In the genomic region with DNA sequence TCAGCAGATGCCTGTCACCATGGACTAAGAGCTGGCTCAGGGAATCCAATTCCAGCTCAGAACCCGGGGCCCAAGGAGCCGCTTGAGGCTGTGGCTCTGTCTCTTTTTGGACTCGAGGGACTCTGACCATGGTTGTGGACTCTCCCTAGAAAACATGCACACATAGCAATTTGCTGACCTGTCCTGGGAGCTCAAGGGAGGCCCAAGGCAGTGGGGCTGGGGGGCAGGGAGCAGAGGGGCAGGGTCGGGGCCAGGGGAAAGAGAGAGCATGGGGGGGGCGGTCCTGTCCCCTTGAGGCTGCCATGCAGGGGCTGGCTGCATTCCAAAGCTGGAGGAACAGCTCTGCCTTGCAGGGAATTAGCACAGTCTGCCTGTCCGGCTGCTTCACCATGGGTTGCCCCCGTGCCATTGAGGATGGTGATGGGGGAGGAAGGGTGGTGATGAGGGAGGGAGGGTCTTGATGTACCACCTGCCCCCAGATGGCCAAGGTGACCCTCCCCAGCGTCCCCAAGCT, we compare ENCODE assay signal across 18 cellular contexts.
A peak's percentile ranks its signal among the peaks of the same experiment; 100 is the strongest.
DNase-seq lines count a peak whose midpoint lies in the region; ATAC-seq and TF ChIP-seq lines count a peak whose summit lies in the region.
"Had no signal": no experiment of that assay in that cellular context is flagged by ENCODE, and none has a peak within 500 bp of the region (broad histone marks: within the 10 kb centered on the region; RNA-seq: fewer than 3 reads in every experiment).

No MANE protein-coding gene starts in this region.

- peaks cover 0 to 16% (median 0%) of the 10 kb centered on the region in 7 donors for H3K27me3 ChIP-seq in spleen (replicated peaks in 1 of 7)
- H3K27me3 ChIP-seq: brain microvascular endothelial cell had no signal

- no peak for TF ChIP-seq POLR2A in spleen (IDR thresholded peaks at IDR 0.05)

- no peak overlapping the region for H3K27ac ChIP-seq in spleen
- no peak overlapping the region for H3K27ac ChIP-seq in substantia nigra (ENCODE audit: low read depth, low read length, poor library complexity, severe bottlenecking)
- H3K27ac ChIP-seq: A549, brain microvascular endothelial cell, thoracic aorta had no signal

- no peaks in the 10 kb centered on the region for H3K36me3 Mint-ChIP-seq in activated CD4-positive, alpha-beta T cell treated with anti-CD3 and anti-CD28 coated beads, Interleukin-2, amount 10 ng/mL, durations not matched to agents 24 days and 14 days (ENCODE audit: low read depth)
- no peaks in the 10 kb centered on the region for H3K36me3 Mint-ChIP-seq in immature natural killer cell
- H3K36me3 Mint-ChIP-seq: activated naive CD4-positive, alpha-beta T cell treated with anti-CD3 and anti-CD28 coated beads, Interleukin-2, amount 50 U/mL, for 24 hours; CD8-positive, alpha-beta memory T cell had no signal

- no peak for ATAC-seq in left ventricle myocardium superior
- ATAC-seq: A549, GM12878, left colon had no signal

- no peak overlapping the region for H3K27ac Mint-ChIP-seq in activated CD4-positive, alpha-beta T cell treated with anti-CD3 and anti-CD28 coated beads, Interleukin-2, amount 10 ng/mL, durations not matched to agents 24 days and 14 days
- no peak overlapping the region for H3K27ac Mint-ChIP-seq in immature natural killer cell
- H3K27ac Mint-ChIP-seq: activated naive CD4-positive, alpha-beta T cell treated with anti-CD3 and anti-CD28 coated beads, Interleukin-2, amount 50 U/mL, for 24 hours; CD8-positive, alpha-beta memory T cell had no signal

- intact Hi-C loops in activated CD4-positive, alpha-beta T cell treated with anti-CD3 and anti-CD28 coated beads, Interleukin-2, amount 10 ng/mL, durations not matched to agents 24 days and 14 days (cut with micrococcal nuclease), result no loop called here
- intact Hi-C loops in left ventricle myocardium superior (cut with micrococcal nuclease) (loop anchor here (10.0 kb wide), 1 partner anchor 53 kb away; no protein-coding TSS in a partner anchor), spleen (cut with DNase I; ENCODE audit: low total_unique reads) (no loop called here)

- no peaks in the 10 kb centered on the region for H3K9me3 Mint-ChIP-seq in activated CD4-positive, alpha-beta T cell treated with anti-CD3 and anti-CD28 coated beads, Interleukin-2, amount 10 ng/mL, durations not matched to agents 24 days and 14 days
- no peaks in the 10 kb centered on the region for H3K9me3 Mint-ChIP-seq in immature natural killer cell
- H3K9me3 Mint-ChIP-seq: activated naive CD4-positive, alpha-beta T cell treated with anti-CD3 and anti-CD28 coated beads, Interleukin-2, amount 50 U/mL, for 24 hours; CD8-positive, alpha-beta memory T cell had no signal

- TF ChIP-seq CTCF in spleen (IDR thresholded peaks at IDR 0.05 in 8 of 11, conservative IDR thresholded peaks at IDR 0.05 in 3 of 11), result no peak

- H3K9me3 ChIP-seq in spleen, result peaks cover 2 to 14% (median 6%) of the 10 kb centered on the region in 8 donors
- H3K9me3 ChIP-seq: thoracic aorta had no signal

- no peak overlapping the region for H3K4me3 ChIP-seq in spleen
- H3K4me3 ChIP-seq: A549, GM12878, HAP-1, thoracic aorta had no signal

- H3K27me3 Mint-ChIP-seq in activated CD4-positive, alpha-beta T cell treated with anti-CD3 and anti-CD28 coated beads, Interleukin-2, amount 10 ng/mL, durations not matched to agents 24 days and 14 days, result no peaks in the 10 kb centered on the region
- H3K27me3 Mint-ChIP-seq in immature natural killer cell (ENCODE audit: low read depth in 3 of 3), result peaks cover 0 to 8% (median 6%) of the 10 kb centered on the region in 3 donors
- H3K27me3 Mint-ChIP-seq: activated naive CD4-positive, alpha-beta T cell treated with anti-CD3 and anti-CD28 coated beads, Interleukin-2, amount 50 U/mL, for 24 hours had no signal

- H3K36me3 ChIP-seq in spleen, result no peaks in the 10 kb centered on the region
- H3K36me3 ChIP-seq: brain microvascular endothelial cell, HAP-1, thoracic aorta had no signal

- H3K4me1 ChIP-seq in spleen, result peaks cover 0 to 3% (median 2%) of the 10 kb centered on the region in 6 donors
- H3K4me1 ChIP-seq: A549, HAP-1 had no signal

- H3K4me1 Mint-ChIP-seq in activated CD4-positive, alpha-beta T cell treated with anti-CD3 and anti-CD28 coated beads, Interleukin-2, amount 10 ng/mL, durations not matched to agents 24 days and 14 days, result peaks cover 3% of the 10 kb centered on the region
- H3K4me1 Mint-ChIP-seq in immature natural killer cell, result peaks cover 17 to 20% of the 10 kb centered on the region in 2 donors

- no peak overlapping the region for H3K4me3 Mint-ChIP-seq in activated CD4-positive, alpha-beta T cell treated with anti-CD3 and anti-CD28 coated beads, Interleukin-2, amount 10 ng/mL, durations not matched to agents 24 days and 14 days
- H3K4me3 Mint-ChIP-seq in immature natural killer cell, result no peak overlapping the region
- H3K4me3 Mint-ChIP-seq: activated naive CD4-positive, alpha-beta T cell treated with anti-CD3 and anti-CD28 coated beads, Interleukin-2, amount 50 U/mL, for 24 hours had no signal

- DNase-seq in activated CD4-positive, alpha-beta T cell treated with anti-CD3 and anti-CD28 coated beads, Interleukin-2, amount 10 ng/mL, durations not matched to agents 24 days and 14 days, result peak; percentile 57
- DNase-seq in activated CD4-positive, alpha-beta T cell treated with anti-CD3 and anti-CD28 coated beads, Interleukin-2, amount 50 U/mL, for 4 hours, result no peak
- DNase-seq in GM19240 (ENCODE audit: insufficient read length, low spot score), result peak; percentile 6
- peak; percentile 23 for DNase-seq in left ventricle myocardium superior
- peak; percentile 84 for DNase-seq in spleen
- DNase-seq in NCI-H2227 (lab: John Stamatoyannopoulos, UW; ENCODE audit: unreplicated experiment), result no peak
- no peak for DNase-seq in immature natural killer cell
- DNase-seq in substantia nigra (lab: John Stamatoyannopoulos, UW), result no peak
- DNase-seq: brain microvascular endothelial cell, left colon, NCI-H748 treated with DMSO at 0.1 percent for 48 hours, SW 1271 had no signal

- 59 to 65% (median 62%) methylated on average over 7 to 8 of the region's 8 CpGs for WGBS in spleen, 5 donors

Comparison
In these comparisons a context has a peak if more than half of its experiments do, and no peak if none do; other contexts are left out.
1. DNase-seq: peak in activated CD4-positive, alpha-beta T cell treated with anti-CD3 and anti-CD28 coated beads, Interleukin-2, amount 10 ng/mL, durations not matched to agents 24 days and 14 days (single experiment), GM19240 (single experiment), left ventricle myocardium superior (single experiment) and spleen (single experiment); none in activated CD4-positive, alpha-beta T cell treated with anti-CD3 and anti-CD28 coated beads, Interleukin-2, amount 50 U/mL, for 4 hours (0 of 2), NCI-H2227 (single experiment), immature natural killer cell (0 of 3) and substantia nigra (0 of 49).